In the genomic region with DNA sequence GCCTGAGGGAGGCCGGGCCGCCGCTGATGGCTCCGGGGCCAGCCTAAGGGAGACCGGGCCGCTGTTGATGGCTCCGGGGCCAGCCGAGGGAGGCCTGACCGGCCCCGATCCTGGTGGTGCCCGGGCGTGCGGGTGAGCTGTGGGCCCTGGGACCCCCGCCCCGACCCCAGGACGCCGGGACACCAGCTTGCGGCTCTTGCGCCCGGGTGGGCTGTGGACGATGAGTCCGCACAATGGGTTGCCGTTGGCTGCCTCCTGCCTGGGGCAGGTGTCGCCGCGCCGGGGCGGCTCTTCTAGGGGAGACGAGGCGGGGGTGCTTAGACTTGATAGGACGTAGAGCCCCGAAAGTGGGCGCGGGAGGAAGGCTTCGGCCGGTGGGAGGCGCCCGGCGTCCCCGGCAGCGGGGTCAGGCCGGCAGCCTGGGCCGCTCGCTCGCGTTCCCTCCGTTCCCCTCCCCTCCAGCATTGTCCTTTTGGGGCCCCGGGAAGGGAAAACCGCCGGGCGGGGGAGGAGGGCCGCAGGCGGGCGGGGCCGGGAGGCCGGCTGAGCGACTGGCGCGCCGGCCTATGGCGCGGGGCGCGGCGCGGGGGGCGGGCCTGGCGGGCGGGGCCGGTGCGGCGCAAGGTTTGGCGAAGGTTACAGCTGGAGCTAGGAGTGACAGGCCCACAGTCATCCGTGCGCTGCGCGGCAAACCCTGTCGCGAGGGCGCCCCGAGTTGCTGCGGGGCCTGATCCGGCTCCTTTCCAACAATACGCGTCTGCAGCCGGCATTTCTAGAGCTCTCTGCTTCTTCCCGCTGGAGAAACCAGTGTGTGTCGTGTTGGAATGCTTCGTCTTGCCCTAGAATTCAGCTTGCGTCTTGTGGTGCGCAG, we compare ENCODE assay signal across 8 cellular contexts. TPM values are rescaled to one million over a fixed set of nuclear protein-coding genes. Genes with fewer than 3 reads are reported as not detected.
DNase-seq lines count a peak whose midpoint lies in the region; ATAC-seq and TF ChIP-seq lines count a peak whose summit lies in the region.

No MANE protein-coding gene starts in this region.

- H3K4me1 ChIP-seq in BE2C = 0 out of 2 replicates have a peak, but pooled peaks cover 2% of the 10 kb centered on the region

- CTCF ChIA-PET in activated CD4-positive, alpha-beta T cell treated with anti-CD3 and anti-CD28 coated beads, Interleukin-2, amount 10 ng/mL, durations not matched to agents 7 days and 5 days (lab: Charles Lee) = interaction anchor here (0.5 to 1.2 kb wide), 6 partner anchors 12 to 260 kb away, joined by 3 to 4 read pairs (median 3); a partner anchor contains a TSS

- H3K4me3 Mint-ChIP-seq in activated CD4-positive, alpha-beta T cell treated with anti-CD3 and anti-CD28 coated beads, Interleukin-2, amount 10 ng/mL, durations not matched to agents 7 days and 5 days = peak overlapping the region; percentile 81

- POLR2A ChIA-PET in activated CD4-positive, alpha-beta T cell treated with anti-CD3 and anti-CD28 coated beads, Interleukin-2, amount 10 ng/mL, durations not matched to agents 7 days and 5 days (lab: Charles Lee) = interaction anchor here (0.6 kb wide), 1 partner anchor 9 kb away, joined by 5 read pairs; no protein-coding TSS in a partner anchor

- H3K9me3 Mint-ChIP-seq in activated CD4-positive, alpha-beta T cell treated with anti-CD3 and anti-CD28 coated beads, Interleukin-2, amount 10 ng/mL, durations not matched to agents 7 days and 5 days = no peaks in the 10 kb centered on the region

- peak overlapping the region; percentile 82 for H3K27ac Mint-ChIP-seq in activated CD4-positive, alpha-beta T cell treated with anti-CD3 and anti-CD28 coated beads, Interleukin-2, amount 10 ng/mL, durations not matched to agents 7 days and 5 days

- 0 out of 2 replicates have a peak, but pooled peaks have one; percentile 7 for TF ChIP-seq CTCF in BE2C (IDR thresholded peaks at IDR 0.05; ENCODE audit: low read depth, low read length)
- no peak for TF ChIP-seq CTCF in coronary artery (IDR thresholded peaks at IDR 0.05)

- H3K4me3 ChIP-seq in BE2C (ENCODE audit: low read depth, low read length) (peak overlapping the region; percentile 92), coronary artery (peak overlapping the region; percentile 100)

- H3K27me3 Mint-ChIP-seq in activated CD4-positive, alpha-beta T cell treated with anti-CD3 and anti-CD28 coated beads, Interleukin-2, amount 10 ng/mL, durations not matched to agents 7 days and 5 days = no peaks in the 10 kb centered on the region

- ATAC-seq in GM19035 (IDR thresholded peaks at IDR 0.05; ENCODE audit: unreplicated experiment) = peak; percentile 66
- ATAC-seq in HG03280 (IDR thresholded peaks at IDR 0.05; ENCODE audit: unreplicated experiment) = peak; percentile 75
- peak; percentile 86 for ATAC-seq in left lobe of liver

- no peaks in the 10 kb centered on the region; the same call in 1 of the 2 replicates for H3K27me3 ChIP-seq in BE2C

- DNase-seq in BE2C = peak; percentile 92
- DNase-seq in NCI-H510A (lab: John Stamatoyannopoulos, UW) = peak; percentile 72
- peak; percentile 87 for DNase-seq in activated CD4-positive, alpha-beta T cell treated with anti-CD3 and anti-CD28 coated beads, Interleukin-2, amount 10 ng/mL, durations not matched to agents 7 days and 5 days
- peak; percentile 93 for DNase-seq in coronary artery (ENCODE audit: low spot score)
- peak; percentile 95 for DNase-seq in left lobe of liver (ENCODE audit: low spot score)
- DNase-seq in stimulated activated CD4-positive, alpha-beta T cell treated with anti-CD3 and anti-CD28 coated beads, Interleukin-2, amount 100 ng/mL, for 24 hours = peak; percentile 89 to 91

- no peaks in the 10 kb centered on the region for H3K9me3 ChIP-seq in BE2C

- H3K36me3 Mint-ChIP-seq in activated CD4-positive, alpha-beta T cell treated with anti-CD3 and anti-CD28 coated beads, Interleukin-2, amount 10 ng/mL, durations not matched to agents 7 days and 5 days (ENCODE audit: low read depth) = peaks cover 7% of the 10 kb centered on the region

- peak overlapping the region; percentile 99 to 100 for H3K27ac ChIP-seq in coronary artery

- H3K4me1 Mint-ChIP-seq in activated CD4-positive, alpha-beta T cell treated with anti-CD3 and anti-CD28 coated beads, Interleukin-2, amount 10 ng/mL, durations not matched to agents 7 days and 5 days = peaks cover 51% of the 10 kb centered on the region

- H3K36me3 ChIP-seq in BE2C = peaks cover 4% of the 10 kb centered on the region; the same call in 1 of the 2 replicates

RNA-seq across cellular contexts. Expression of a gene that starts 0.8 kb away (rescaled TPM):
- 20.4 TPM for polyA plus RNA-seq in BE2C (2012; ENCODE audit: insufficient read depth, insufficient read length, low read depth)
- total RNA-seq in activated CD4-positive, alpha-beta T cell treated with anti-CD3 and anti-CD28 coated beads, Interleukin-2, amount 10 ng/mL, durations not matched to agents 7 days and 5 days = 10 to 100 TPM; 16.5 to 17.3 TPM
- 16.6 TPM for total RNA-seq in left lobe of liver

Comparison
In these comparisons a context has a peak if more than half of its experiments do, and no peak if none do; other contexts are left out.
1. Peak in every context shown above with its lines: DNase-seq, ATAC-seq, H3K4me3 ChIP-seq and H3K27ac ChIP-seq.